In the genomic region with DNA sequence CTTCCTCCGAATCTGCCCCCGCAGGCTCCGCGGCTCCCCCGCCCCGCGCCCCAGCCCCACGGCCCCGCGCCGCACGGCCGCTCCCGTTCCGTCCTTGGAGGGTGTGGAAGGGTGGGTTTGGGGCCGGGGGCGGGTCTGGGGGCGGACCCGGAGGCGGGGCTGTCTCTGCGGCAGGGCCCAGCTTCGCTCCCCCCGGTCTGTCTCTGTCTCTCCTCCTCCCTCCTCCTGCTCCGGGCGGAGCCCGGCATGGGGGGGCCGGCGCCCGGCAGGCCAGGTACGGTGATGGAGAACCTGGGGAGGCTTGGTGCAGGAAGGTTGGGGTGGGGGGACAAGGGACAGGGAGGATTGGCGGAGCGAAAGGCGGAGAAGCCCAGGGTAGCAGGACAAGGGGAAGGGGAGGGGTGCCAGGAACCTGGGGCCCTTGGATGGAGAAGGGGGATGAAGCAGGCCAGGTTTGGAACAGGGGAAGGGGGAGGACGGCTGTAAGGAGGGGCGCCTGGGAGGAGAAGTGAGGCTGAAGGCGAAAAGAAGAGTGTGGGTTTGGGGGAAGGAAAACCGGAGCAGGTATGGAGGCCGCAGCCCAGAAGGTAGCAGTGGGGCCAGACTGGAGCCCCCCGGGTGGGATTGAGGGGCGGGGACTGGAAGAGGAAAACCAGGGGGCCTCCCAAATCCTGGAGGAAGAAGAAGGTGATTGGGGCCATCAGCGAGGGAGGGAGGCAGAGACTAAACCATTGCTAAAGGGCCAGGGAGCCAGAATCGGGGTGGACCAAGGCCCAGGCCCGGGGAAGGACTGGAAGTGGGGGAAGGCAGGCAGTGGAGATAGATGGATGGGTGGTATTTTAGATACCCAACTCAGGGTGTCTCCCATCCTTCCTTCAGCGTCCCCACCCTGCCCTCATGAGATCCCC, we compare ENCODE assay signal across 8 cellular contexts. TPM values are rescaled to one million over a fixed set of nuclear protein-coding genes. Genes with fewer than 3 reads are reported as not detected.
A peak's percentile ranks its signal among the peaks of the same experiment; 100 is the strongest.
DNase-seq lines count a peak whose midpoint lies in the region; ATAC-seq and TF ChIP-seq lines count a peak whose summit lies in the region.

A gene (plus strand): TSS at position 200 of the 908 bp plus-strand sequence. CDS start 1,385 bp downstream, outside the sequence.

- peak within 1 kb of the TSS; percentile 27 for H3K4me3 ChIP-seq in mononuclear cell (ENCODE audit: low read length)
- peak within 1 kb of the TSS; percentile 44 to 73 (median 60) for H3K4me3 ChIP-seq in subcutaneous abdominal adipose tissue (ENCODE audit: low read depth in 1 of 5, low read length in 5 of 5)

- peak; percentile 41 to 67 (median 54) for DNase-seq in CD4-positive, alpha-beta T cell
- peak; percentile 32 to 39 for DNase-seq in NCI-H187 (lab: John Stamatoyannopoulos, UW)
- peak; percentile 38 for DNase-seq in activated CD8-positive, alpha-beta T cell treated with anti-CD3 and anti-CD28 coated beads, Interleukin-2, amount 10 ng/mL, durations not matched to agents 7 days and 5 days
- DNase-seq in epidermal melanocyte (ENCODE audit: insufficient read length, low spot score), result peak; percentile 70

- peaks cover 3% of the 10 kb centered on the region for H3K36me3 Mint-ChIP-seq in CD4-positive, alpha-beta T cell (ENCODE audit: low read depth)
- no peaks in the 10 kb centered on the region for H3K36me3 Mint-ChIP-seq in activated CD8-positive, alpha-beta T cell treated with anti-CD3 and anti-CD28 coated beads, Interleukin-2, amount 10 ng/mL, durations not matched to agents 7 days and 5 days (ENCODE audit: low read depth)

- H3K9me3 ChIP-seq in CD4-positive, alpha-beta T cell (ENCODE audit: control insufficient read depth, low read length), result no peaks in the 10 kb centered on the region
- no peaks in the 10 kb centered on the region for H3K9me3 ChIP-seq in mononuclear cell (ENCODE audit: low read depth, low read length)
- H3K9me3 ChIP-seq in subcutaneous abdominal adipose tissue (ENCODE audit: control insufficient read depth in 5 of 5, low read length in 5 of 5), result no peaks in the 10 kb centered on the region

- peak; percentile 41 for ATAC-seq in CD4-positive, alpha-beta T cell (ENCODE audit: poor library complexity)
- ATAC-seq in GM21737 (IDR thresholded peaks at IDR 0.05; ENCODE audit: unreplicated experiment) (peak; percentile 6), HG02970 (IDR thresholded peaks at IDR 0.05; ENCODE audit: low FRiP score, unreplicated experiment) (no peak)
- peak; percentile 19 for ATAC-seq in activated CD8-positive, alpha-beta T cell treated with anti-CD3 and anti-CD28 coated beads, Interleukin-2, amount 10 ng/mL, durations not matched to agents 7 days and 5 days

- no peaks in the 10 kb centered on the region for H3K9me3 Mint-ChIP-seq in CD4-positive, alpha-beta T cell
- H3K9me3 Mint-ChIP-seq in activated CD8-positive, alpha-beta T cell treated with anti-CD3 and anti-CD28 coated beads, Interleukin-2, amount 10 ng/mL, durations not matched to agents 7 days and 5 days (ENCODE audit: insufficient read depth), result no peaks in the 10 kb centered on the region

- H3K27me3 Mint-ChIP-seq in CD4-positive, alpha-beta T cell, result no peaks in the 10 kb centered on the region
- H3K27me3 Mint-ChIP-seq in activated CD8-positive, alpha-beta T cell treated with anti-CD3 and anti-CD28 coated beads, Interleukin-2, amount 10 ng/mL, durations not matched to agents 7 days and 5 days (ENCODE audit: low read depth), result no peaks in the 10 kb centered on the region

- intact Hi-C loops in CD4-positive, alpha-beta T cell (cut with DNase I, micrococcal nuclease), result loop anchor here (1.0 to 5.0 kb wide), 6 partner anchors 15 to 208 kb away; a partner anchor contains a TSS

- no peaks in the 10 kb centered on the region for H3K27me3 ChIP-seq in CD4-positive, alpha-beta T cell (ENCODE audit: control insufficient read depth, insufficient read depth, low read length)
- H3K27me3 ChIP-seq in mononuclear cell (ENCODE audit: insufficient read depth, low read length), result no peaks in the 10 kb centered on the region
- H3K27me3 ChIP-seq in subcutaneous abdominal adipose tissue (ENCODE audit: control insufficient read depth in 5 of 5, insufficient read depth in 4 of 5, low read length in 5 of 5), result no peaks in the 10 kb centered on the region

- no peak within 1 kb of the TSS for H3K27ac ChIP-seq in CD4-positive, alpha-beta T cell (ENCODE audit: low read depth, low read length)
- no peak within 1 kb of the TSS for H3K27ac ChIP-seq in subcutaneous abdominal adipose tissue (ENCODE audit: low read depth, low read length)

- H3K36me3 ChIP-seq in subcutaneous abdominal adipose tissue (ENCODE audit: control insufficient read depth in 5 of 5, insufficient read depth in 5 of 5, low read length in 5 of 5), result no peaks in the 10 kb centered on the region

- POLR2A ChIA-PET in CD4-positive, alpha-beta T cell (lab: Charles Lee), result interaction anchor here (0.8 to 1.9 kb wide), 5 partner anchors 55 to 128 kb away, joined by 4 to 9 read pairs (median 6); a partner anchor contains a TSS
- POLR2A ChIA-PET in activated CD8-positive, alpha-beta T cell treated with anti-CD3 and anti-CD28 coated beads, Interleukin-2, amount 10 ng/mL, durations not matched to agents 7 days and 5 days (lab: Charles Lee), result no interaction called here

- CTCF ChIA-PET in CD4-positive, alpha-beta T cell (lab: Charles Lee), result interaction anchor here (1.2 to 3.0 kb wide), 3 partner anchors 9 to 29 kb away, joined by 3 to 16 read pairs (median 3); no protein-coding TSS in a partner anchor
- CTCF ChIA-PET in activated CD8-positive, alpha-beta T cell treated with anti-CD3 and anti-CD28 coated beads, Interleukin-2, amount 10 ng/mL, durations not matched to agents 7 days and 5 days (lab: Charles Lee), result interaction anchor here (1.8 to 2.2 kb wide), 2 partner anchors 72 to 76 kb away, joined by 9 to 16 read pairs; no protein-coding TSS in a partner anchor

- H3K9ac ChIP-seq in subcutaneous abdominal adipose tissue (ENCODE audit: low read length in 5 of 5), result peak within 1 kb of the TSS in 4 of 5 donors; percentile 30 to 75 (median 62)

- H3K27ac Mint-ChIP-seq in CD4-positive, alpha-beta T cell, result peak within 1 kb of the TSS; percentile 64
- peak within 1 kb of the TSS; percentile 0 for H3K27ac Mint-ChIP-seq in activated CD8-positive, alpha-beta T cell treated with anti-CD3 and anti-CD28 coated beads, Interleukin-2, amount 10 ng/mL, durations not matched to agents 7 days and 5 days

- peak within 1 kb of the TSS; percentile 90 for H3K4me3 Mint-ChIP-seq in CD4-positive, alpha-beta T cell
- H3K4me3 Mint-ChIP-seq in activated CD8-positive, alpha-beta T cell treated with anti-CD3 and anti-CD28 coated beads, Interleukin-2, amount 10 ng/mL, durations not matched to agents 7 days and 5 days, result peak within 1 kb of the TSS; percentile 84

- peaks cover 29% of the 10 kb centered on the region for H3K4me1 Mint-ChIP-seq in CD4-positive, alpha-beta T cell (ENCODE audit: low read depth)
- peaks cover 14% of the 10 kb centered on the region for H3K4me1 Mint-ChIP-seq in activated CD8-positive, alpha-beta T cell treated with anti-CD3 and anti-CD28 coated beads, Interleukin-2, amount 10 ng/mL, durations not matched to agents 7 days and 5 days (ENCODE audit: low read depth)

- no peak for TF ChIP-seq CTCF in CD4-positive, alpha-beta T cell (IDR thresholded peaks at IDR 0.05)

- H3K4me1 ChIP-seq in mononuclear cell (ENCODE audit: insufficient read depth, low read length) (peaks cover 17% of the 10 kb centered on the region), subcutaneous abdominal adipose tissue (ENCODE audit: control insufficient read depth in 5 of 5, insufficient read depth in 5 of 5, low read length in 5 of 5) (peaks cover 2 to 34% (median 20%) of the 10 kb centered on the region in 5 donors)

RNA-seq across cellular contexts. Expression of the gene that starts here (rescaled TPM):
- total RNA-seq in CD4-positive, alpha-beta T cell, result under 1 TPM; 0.66 to 0.75 TPM
- under 1 TPM in 1 of 2 experiments, not detected in 1; 0.23 TPM for total RNA-seq in activated CD8-positive, alpha-beta T cell treated with anti-CD3 and anti-CD28 coated beads, Interleukin-2, amount 10 ng/mL, durations not matched to agents 7 days and 5 days
- 0.10 TPM for total RNA-seq in mononuclear cell

Comparison
In these comparisons a context has a peak if more than half of its experiments do, and no peak if none do; other contexts are left out.
1. Peak in DNase-seq and ATAC-seq in CD4-positive, alpha-beta T cell; RNA of the gene not detected or under 1 TPM.
2. Peak in DNase-seq and ATAC-seq in activated CD8-positive, alpha-beta T cell treated with anti-CD3 and anti-CD28 coated beads, Interleukin-2, amount 10 ng/mL, durations not matched to agents 7 days and 5 days; RNA of the gene not detected or under 1 TPM.